25 cellular contexts compared by ENCODE assay signal in the genomic region with DNA sequence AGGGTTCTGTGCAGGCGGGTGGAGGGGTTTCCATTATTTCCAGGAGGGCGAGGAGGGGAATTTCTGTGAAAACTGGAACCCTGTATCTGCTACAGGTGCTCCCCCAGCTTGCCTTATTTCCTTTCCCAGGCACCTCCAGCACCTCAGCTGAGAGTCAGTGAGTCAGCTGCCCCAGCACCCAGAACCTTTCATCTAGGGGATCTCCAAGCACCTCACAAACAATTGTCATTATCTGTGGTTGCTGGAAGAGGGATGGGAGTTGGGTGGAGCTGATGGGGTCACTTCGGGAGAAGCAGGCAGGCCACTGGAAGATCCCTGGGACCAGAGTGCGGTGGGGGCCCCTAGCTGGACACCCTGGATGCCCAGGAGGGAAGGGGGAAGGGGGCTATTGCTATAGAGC. TPM values are rescaled to one million over a fixed set of nuclear protein-coding genes. Genes with fewer than 3 reads are reported as not detected.
"Had no signal": no experiment of that assay in that cellular context is flagged by ENCODE, and none has a peak within 500 bp of the region (broad histone marks: within the 10 kb centered on the region; RNA-seq: fewer than 3 reads in every experiment).

No MANE protein-coding gene starts in this region.

- H3K27me3 ChIP-seq: thyroid gland had no signal

- H3K36me3 ChIP-seq: adrenal gland, esophagus muscularis mucosa, thyroid gland had no signal

- ATAC-seq: heart right ventricle; left ventricle myocardium superior; psoas muscle; right cardiac atrium; stimulated activated memory B cell treated with anti-CD40 and anti-IgM and Interleukin-4, amounts not matched to agents 10 μg/mL and 1 μg/mL and 100 μg/mL, for 72 hours; T-cell had no signal

- H3K4me1 ChIP-seq: adrenal gland, psoas muscle had no signal

- H3K9ac ChIP-seq: SK-N-SH had no signal

- H3K9me3 ChIP-seq: adrenal gland, esophagus muscularis mucosa, heart right ventricle, psoas muscle, SK-N-SH, thyroid gland had no signal

- DNase-seq: activated CD8-positive, alpha-beta memory T cell treated with anti-CD3 and anti-CD28 coated beads, Interleukin-2, amount 50 U/mL, for 4 hours; activated naive CD4-positive, alpha-beta T cell; adrenal gland; cerebellar nuclear complex; cortex of kidney; effector CD4-positive, alpha-beta T cell; heart right ventricle; immature natural killer cell; kidney glomerular epithelial cell; left ventricle myocardium superior; right cardiac atrium; SK-N-SH; stimulated activated CD4-positive, alpha-beta T cell treated with anti-CD3 and anti-CD28 coated beads, Interleukin-4, amount 100 ng/mL, for 4 hours; T-cell; thyroid gland had no signal

- H3K4me3 ChIP-seq: adrenal gland, esophagus muscularis mucosa, heart right ventricle, psoas muscle, skin epidermis, thyroid gland had no signal

- H3K9me3 Mint-ChIP-seq: activated T-helper 1 cell treated with anti-CD3 and anti-CD28 coated beads, Interleukin-12 subunit alpha, Interleukin-12 subunit beta, Interleukin-2, Interleukin-4 antibody, amounts not matched to agents 30 ng/mL and 10 ng/mL and 1 ng/mL, durations not matched to agents 14 hours and 24 hours and 36 hours; immature natural killer cell; memory B cell; stimulated activated memory B cell treated with anti-CD40 and anti-IgM and Interleukin-4, amounts not matched to agents 10 μg/mL and 1 μg/mL and 100 μg/mL, for 72 hours; T-cell had no signal

- H3K36me3 Mint-ChIP-seq: stimulated activated memory B cell treated with anti-CD40 and anti-IgM and Interleukin-4, amounts not matched to agents 10 μg/mL and 1 μg/mL and 100 μg/mL, for 72 hours; T-cell had no signal

- H3K4me3 Mint-ChIP-seq: activated T-helper 1 cell treated with anti-CD3 and anti-CD28 coated beads, Interleukin-12 subunit alpha, Interleukin-12 subunit beta, Interleukin-2, Interleukin-4 antibody, amounts not matched to agents 30 ng/mL and 10 ng/mL and 1 ng/mL, durations not matched to agents 14 hours and 24 hours and 36 hours; immature natural killer cell; memory B cell; stimulated activated memory B cell treated with anti-CD40 and anti-IgM and Interleukin-4, amounts not matched to agents 10 μg/mL and 1 μg/mL and 100 μg/mL, for 72 hours; T-cell had no signal

RNA-seq across cellular contexts. Expression of a gene that starts 27.8 kb away (rescaled TPM):
- total RNA-seq: bronchial epithelial cell, mononuclear cell, osteocyte, subcutaneous adipose tissue had no signal
- polyA plus RNA-seq: immature natural killer cell had no signal
